In genomic region chr5:91296691-91297143, GRCh38 we compare ENCODE assay signal across 11 cellular contexts.
DNase-seq lines count a peak whose midpoint lies in the region; ATAC-seq, FAIRE-seq and TF ChIP-seq lines count a peak whose summit lies in the region.
"Had no signal": no experiment of that assay in that cellular context is flagged by ENCODE, and none has a peak within 500 bp of the region (broad histone marks: within the 10 kb centered on the region; RNA-seq: fewer than 3 reads in every experiment).

No MANE protein-coding gene starts in this region.

- no peak for TF ChIP-seq CTCF in lung (IDR thresholded peaks at IDR 0.05; ENCODE audit: control extremely low read depth, extremely low read depth)

- H3K9me3 ChIP-seq in lung (ENCODE audit: control insufficient read depth in 2 of 2, insufficient read depth in 1 of 2, low read length in 1 of 2) (no peaks in the 10 kb centered on the region), aorta (ENCODE audit: control insufficient read depth, low read length) (no peaks in the 10 kb centered on the region), small intestine (ENCODE audit: control insufficient read depth, low read depth) (no peaks in the 10 kb centered on the region)

- DNase-seq in LoVo (ENCODE audit: low spot score) (peak; percentile 32), lung (ENCODE audit: low spot score) (peak; percentile 83), aorta (peak; percentile 86 to 88), small intestine (no peak), NCI-H128 (lab: John Stamatoyannopoulos, UW; ENCODE audit: unreplicated experiment) (no peak)
- DNase-seq: DMS79 treated with DMSO at 0.1 percent for 48 hours, mesendoderm, NCI-H69 had no signal

- H3K27me3 ChIP-seq in lung (ENCODE audit: control insufficient read depth, insufficient read depth) (no peaks in the 10 kb centered on the region), aorta (ENCODE audit: control insufficient read depth in 1 of 2, insufficient read depth in 2 of 2, low read length in 1 of 2) (no peaks in the 10 kb centered on the region), small intestine (ENCODE audit: control insufficient read depth in 2 of 2, insufficient read depth in 2 of 2, low read length in 2 of 2) (no peaks in the 10 kb centered on the region)

- no peak overlapping the region for H3K4me3 ChIP-seq in lung
- no peak overlapping the region for H3K4me3 ChIP-seq in aorta (ENCODE audit: low read length in 2 of 2)
- no peak overlapping the region for H3K4me3 ChIP-seq in small intestine (ENCODE audit: low read depth in 1 of 2, low read length in 2 of 2)
- H3K4me3 ChIP-seq: smooth muscle cell had no signal

- intact Hi-C loops in aorta (cut with DNase I): no loop called here

- H3K27ac ChIP-seq in lung (ENCODE audit: low read depth in 1 of 2, low read length in 1 of 2) (peak overlapping the region in 1 of 2 donors; percentile 49), aorta (ENCODE audit: low read depth in 1 of 2, low read length in 2 of 2) (no peak overlapping the region), small intestine (ENCODE audit: low read depth in 1 of 2, low read length in 1 of 2) (no peak overlapping the region)

- H3K36me3 ChIP-seq in lung (ENCODE audit: control insufficient read depth in 2 of 2, insufficient read depth in 2 of 2, low read length in 2 of 2): no peaks in the 10 kb centered on the region
- no peaks in the 10 kb centered on the region for H3K36me3 ChIP-seq in aorta (ENCODE audit: control insufficient read depth in 1 of 2, insufficient read depth in 2 of 2, low read length in 1 of 2)
- no peaks in the 10 kb centered on the region for H3K36me3 ChIP-seq in small intestine (ENCODE audit: control insufficient read depth in 2 of 2, insufficient read depth in 2 of 2, low read length in 2 of 2)

- FAIRE-seq in small intestine (lab: Jason Lieb, UNC): no peak

- ATAC-seq in esophagus mucosa (peak; percentile 99), lung (ENCODE audit: insufficient read depth, low FRiP score) (peak; percentile 85), aorta (ENCODE audit: low FRiP score) (peak; percentile 77), HG02938 (IDR thresholded peaks at IDR 0.05; ENCODE audit: unreplicated experiment) (no peak)

- no peaks in the 10 kb centered on the region for H3K4me1 ChIP-seq in lung (ENCODE audit: control insufficient read depth in 2 of 2, insufficient read depth in 2 of 2, low read length in 2 of 2)
- no peaks in the 10 kb centered on the region for H3K4me1 ChIP-seq in aorta (ENCODE audit: control insufficient read depth in 1 of 2, insufficient read depth in 2 of 2, low read length in 2 of 2)
- H3K4me1 ChIP-seq in small intestine (ENCODE audit: control insufficient read depth in 2 of 2, insufficient read depth in 1 of 2, low read depth in 1 of 2, low read length in 1 of 2): no peaks in the 10 kb centered on the region

- 63 to 65% methylated on average over 2 of the region's 2 CpGs for WGBS in lung, 2 donors
- WGBS in aorta, 2 donors: 10 to 20% methylated on average over 2 of the region's 2 CpGs
- WGBS in small intestine, 3 donors: 77 to 87% (median 80%) methylated on average over 2 of the region's 2 CpGs

Comparison
In these comparisons a context has a peak if more than half of its experiments do, and no peak if none do; other contexts are left out.
1. DNase-seq: peak in LoVo (single experiment), lung (single experiment) and aorta (2 of 2); none in small intestine (single experiment) and NCI-H128 (single experiment).